In genomic region chr16:391885-392335, GRCh38 we compare ENCODE assay signal across 8 cellular contexts. TPM values are rescaled to one million over a fixed set of nuclear protein-coding genes. Genes with fewer than 3 reads are reported as not detected.
DNase-seq lines count a peak whose midpoint lies in the region; ATAC-seq and TF ChIP-seq lines count a peak whose summit lies in the region.

No MANE protein-coding gene starts in this region.

- intact Hi-C loops in MCF 10A (cut with micrococcal nuclease), result loop anchor here (1.0 to 5.0 kb wide), 2 partner anchors 133 to 195 kb away; no protein-coding TSS in a partner anchor

- H3K4me3 Mint-ChIP-seq in WTC11 (no peak overlapping the region), MCF 10A (ENCODE audit: unreplicated experiment) (no peak overlapping the region)

- 73% methylated on average over 7 of the region's 7 CpGs for WGBS in liver

- CTCF ChIA-PET in WTC11 (lab: Charles Lee) (interaction anchor here (0.5 to 3.4 kb wide), 31 partner anchors 9 to 284 kb away, joined by 3 to 27 read pairs (median 5); partner anchors contain the start of genes DECR2, NHLRC4, PGAP6 and RAB11FIP3), MCF 10A (lab: Yijun Ruan, JAX) (interaction anchor here (0.6 to 0.9 kb wide), 3 partner anchors 17 to 335 kb away, joined by 3 to 10 read pairs (median 3); no protein-coding TSS in a partner anchor)

- no peaks in the 10 kb centered on the region for H3K36me3 ChIP-seq in liver (ENCODE audit: control insufficient read depth in 4 of 4, insufficient read depth in 3 of 4, low read depth in 1 of 4, low read length in 3 of 4)

- H3K4me1 ChIP-seq in liver (ENCODE audit: control insufficient read depth in 4 of 4, insufficient read depth in 4 of 4, low read length in 3 of 4), result peaks cover 0 to 7% (median 1%) of the 10 kb centered on the region in 4 donors

- peak; percentile 85 for ATAC-seq in WTC11
- no peak for ATAC-seq in HG03039 (IDR thresholded peaks at IDR 0.05; ENCODE audit: unreplicated experiment)
- ATAC-seq in GM19395 (IDR thresholded peaks at IDR 0.05; ENCODE audit: unreplicated experiment), result no peak

- H3K27ac Mint-ChIP-seq in WTC11, result no peak overlapping the region
- H3K27ac Mint-ChIP-seq in MCF 10A (ENCODE audit: low read depth, unreplicated experiment), result no peak overlapping the region

- peaks cover 27% of the 10 kb centered on the region for H3K4me1 Mint-ChIP-seq in WTC11
- no peaks in the 10 kb centered on the region for H3K4me1 Mint-ChIP-seq in MCF 10A (ENCODE audit: insufficient read depth, unreplicated experiment)

- no peak overlapping the region for H3K9ac ChIP-seq in liver (ENCODE audit: low read depth in 1 of 2, low read length in 2 of 2)

- no peak overlapping the region for H3K27ac ChIP-seq in liver (ENCODE audit: low read depth in 1 of 2, low read length in 2 of 2)

- H3K27me3 Mint-ChIP-seq in WTC11 (ENCODE audit: low read depth), result peaks cover 3% of the 10 kb centered on the region; the same call in 1 of the 2 replicates
- no peaks in the 10 kb centered on the region for H3K27me3 Mint-ChIP-seq in MCF 10A (ENCODE audit: insufficient read depth, unreplicated experiment)

- H3K9me3 Mint-ChIP-seq in WTC11 (peaks cover 5% of the 10 kb centered on the region), MCF 10A (ENCODE audit: unreplicated experiment) (no peaks in the 10 kb centered on the region)

- peaks cover 13% of the 10 kb centered on the region for H3K36me3 Mint-ChIP-seq in WTC11
- peaks cover 5% of the 10 kb centered on the region for H3K36me3 Mint-ChIP-seq in MCF 10A (ENCODE audit: insufficient read depth, unreplicated experiment)

- H3K4me3 ChIP-seq in GM12864 (ENCODE audit: low read depth, low read length) (no peak overlapping the region), liver (ENCODE audit: low read depth in 1 of 3, low read length in 3 of 3) (no peak overlapping the region)

- H3K9me3 ChIP-seq in liver (ENCODE audit: control insufficient read depth in 4 of 4, low read length in 3 of 4), result no peaks in the 10 kb centered on the region

- TF ChIP-seq CTCF in GM12864 (IDR thresholded peaks at IDR 0.05; ENCODE audit: low read depth, low read length, missing control alignments) (peak; percentile 97), WTC11 (IDR thresholded peaks at IDR 0.05) (peak; percentile 97), MCF 10A (IDR thresholded peaks at IDR 0.05; ENCODE audit: unreplicated experiment) (peak; percentile 88), liver (IDR thresholded peaks at IDR 0.05; ENCODE audit: low read depth, low read length, missing input control) (peak; percentile 77)

- POLR2A ChIA-PET in WTC11 (lab: Charles Lee) (no interaction called here), MCF 10A (lab: Yijun Ruan, JAX) (interaction anchor here (1.3 kb wide), 1 partner anchor 33 kb away, joined by 3 read pairs; the partner anchor contains the start of gene RAB11FIP3)

- peak; percentile 82 to 91 for TF ChIP-seq RAD21 in liver (IDR thresholded peaks at IDR 0.05)

- no TSS peak for BruUV-seq in MCF 10A (replicated peaks; lab: Mats Ljungman, UMichigan)

- no peaks in the 10 kb centered on the region for H3K27me3 ChIP-seq in liver (ENCODE audit: control insufficient read depth in 4 of 4, insufficient read depth in 4 of 4, low read length in 3 of 4)

- DNase-seq in GM12864 (ENCODE audit: low read depth) (peak; percentile 29), NCI-H146 (lab: John Stamatoyannopoulos, UW) (peak; percentile 53), WTC11 (ENCODE audit: low spot score) (peak; percentile 88), MCF 10A (ENCODE audit: unreplicated experiment) (peak; percentile 70)
- DNase-seq in stimulated activated CD8-positive, alpha-beta memory T cell treated with anti-CD3 and anti-CD28 coated beads, Interleukin-15, amount 100 ng/mL, for 4 hours (ENCODE audit: low read depth in 2 of 2), result peak; percentile 61 to 72

TF ChIP-seq in WTC11, 78 proteins besides CTCF, POLR2A, EP300 and RAD21 (continues in another document):
- TF ChIP-seq GTF2I (CRISPR knock-in tag; conservative IDR thresholded peaks at IDR 0.05) (peak; percentile 96; the same call in 1 of the 2 replicates), CREB1 (CRISPR knock-in tag; IDR thresholded peaks at IDR 0.05) (no peak), AFF4 (CRISPR knock-in tag; IDR thresholded peaks at IDR 0.05; ENCODE audit: borderline replicate concordance) (no peak), MXD4 (CRISPR knock-in tag; IDR thresholded peaks at IDR 0.05; ENCODE audit: borderline replicate concordance) (peak; percentile 23; the same call in 1 of the 2 replicates)

TF ChIP-seq in liver, 16 proteins besides CTCF, POLR2A, EP300 and RAD21:
- TF ChIP-seq YY1 (IDR thresholded peaks at IDR 0.05), result no peak

RNA-seq across cellular contexts. Expression of gene NME4, which starts 5.1 kb away (rescaled TPM):
- total RNA-seq in WTC11 (2021), result 467 to 550 TPM (median 535 TPM) in 3 replicates
- 71.9 and 76.8 TPM in 2 replicates for total RNA-seq in MCF 10A (2022)
- total RNA-seq in liver, result 10 to 100 TPM; 39.2 to 91.4 TPM
- polyA plus RNA-seq in liver, result 100 to 1,000 TPM in 1 of 2 donors, 10 to 100 TPM in 1; 76.4 to 118 TPM

RNA-seq across cellular contexts. Expression of gene DECR2, which starts 9.8 kb away (rescaled TPM):
- total RNA-seq in WTC11 (2021) (37.8 to 43.6 TPM (median 40.7 TPM) in 3 replicates), MCF 10A (2022) (29.0 and 37.2 TPM in 2 replicates), liver (100 to 1,000 TPM in 1 of 2 donors, 10 to 100 TPM in 1; 42.2 to 119 TPM)
- 100 to 1,000 TPM; 133 to 210 TPM for polyA plus RNA-seq in liver

RNA-seq across cellular contexts. Expression of gene PGAP6, which starts 10.1 kb away (rescaled TPM):
- total RNA-seq in WTC11 (2021) (104 to 108 TPM (median 107 TPM) in 3 replicates), MCF 10A (2022) (18.3 and 23.9 TPM in 2 replicates), liver (10 to 100 TPM; 34.4 to 41.7 TPM)
- polyA plus RNA-seq in liver, result 10 to 100 TPM; 18.9 to 50.5 TPM

RNA-seq across cellular contexts. Expression of gene MRPL28, which starts 21.6 kb away (rescaled TPM):
- total RNA-seq in WTC11 (2021) (119 to 144 TPM (median 140 TPM) in 3 replicates), MCF 10A (2022) (105 and 121 TPM in 2 replicates), liver (10 to 100 TPM; 28.3 to 41.5 TPM)
- 10 to 100 TPM; 58.6 to 63.4 TPM for polyA plus RNA-seq in liver

RNA-seq across cellular contexts. Expression of gene RAB11FIP3, which starts 33.5 kb away (rescaled TPM):
- total RNA-seq in WTC11 (2021) (37.1 to 38.6 TPM (median 37.9 TPM) in 3 replicates), MCF 10A (2022) (37.5 and 40.6 TPM in 2 replicates), liver (10 to 100 TPM in 1 of 2 donors, 1 to 10 TPM in 1; 8.8 to 29.4 TPM)
- 10 to 100 TPM in 1 of 2 donors, 1 to 10 TPM in 1; 3.5 to 22.6 TPM for polyA plus RNA-seq in liver

Comparison
In these comparisons a context has a peak if more than half of its experiments do, and no peak if none do; other contexts are left out.
1. DNase-seq: peak in every context shown above with its lines; median percentile 88 in WTC11; 70 in MCF 10A; 66 in stimulated activated CD8-positive, alpha-beta memory T cell treated with anti-CD3 and anti-CD28 coated beads, Interleukin-15, amount 100 ng/mL, for 4 hours; 53 in NCI-H146; 29 in GM12864.